ENCODE assay signal across 21 cellular contexts in genomic region chr16:1744338-1744840, GRCh38.
"Had no signal": no experiment of that assay in that cellular context is flagged by ENCODE, and none has a peak within 500 bp of the region (broad histone marks: within the 10 kb centered on the region; RNA-seq: fewer than 3 reads in every experiment).

No MANE protein-coding gene starts in this region.

- H3K9me3 Mint-ChIP-seq: activated naive CD4-positive, alpha-beta T cell treated with anti-CD3 and anti-CD28 coated beads, Interleukin-2, amount 50 U/mL, for 24 hours; brain; dendritic cell treated with granulocyte-macrophage colony-stimulating factor and Interleukin-4, amounts not matched to agents 40 ng/mL and 50 ng/mL, for 4 days; naive thymus-derived CD4-positive, alpha-beta T cell; neural crest cell; stimulated activated naive B cell treated with anti-CD40 and anti-IgM and Interleukin-4, amounts not matched to agents 10 μg/mL and 1 μg/mL and 100 μg/mL, for 72 hours had no signal

- H3K9me3 ChIP-seq: lower lobe of right lung, psoas muscle, right atrium auricular region, testis, upper lobe of left lung had no signal

- H3K4me1 Mint-ChIP-seq: activated naive CD4-positive, alpha-beta T cell treated with anti-CD3 and anti-CD28 coated beads, Interleukin-2, amount 50 U/mL, for 24 hours; brain; neural crest cell had no signal

- H3K27ac ChIP-seq: lower lobe of right lung, psoas muscle, right atrium auricular region, testis, upper lobe of left lung had no signal

- H3K4me3 ChIP-seq: lower lobe of right lung, psoas muscle, right atrium auricular region, testis, upper lobe of left lung had no signal

- ATAC-seq: left lobe of liver; lower lobe of right lung; naive thymus-derived CD4-positive, alpha-beta T cell; psoas muscle; stimulated activated naive B cell treated with anti-CD40 and anti-IgM and Interleukin-4, amounts not matched to agents 10 μg/mL and 1 μg/mL and 100 μg/mL, for 72 hours had no signal

- H3K27me3 Mint-ChIP-seq: activated naive CD4-positive, alpha-beta T cell treated with anti-CD3 and anti-CD28 coated beads, Interleukin-2, amount 50 U/mL, for 24 hours; brain; dendritic cell treated with granulocyte-macrophage colony-stimulating factor and Interleukin-4, amounts not matched to agents 40 ng/mL and 50 ng/mL, for 4 days; naive thymus-derived CD4-positive, alpha-beta T cell; stimulated activated naive B cell treated with anti-CD40 and anti-IgM and Interleukin-4, amounts not matched to agents 10 μg/mL and 1 μg/mL and 100 μg/mL, for 72 hours had no signal

- H3K4me1 ChIP-seq: lower lobe of right lung, psoas muscle, testis, upper lobe of left lung had no signal

- H3K27ac Mint-ChIP-seq: activated naive CD4-positive, alpha-beta T cell treated with anti-CD3 and anti-CD28 coated beads, Interleukin-2, amount 50 U/mL, for 24 hours; brain; dendritic cell treated with granulocyte-macrophage colony-stimulating factor and Interleukin-4, amounts not matched to agents 40 ng/mL and 50 ng/mL, for 4 days had no signal

- H3K27me3 ChIP-seq: right atrium auricular region, testis, upper lobe of left lung had no signal

- H3K36me3 Mint-ChIP-seq: activated naive CD4-positive, alpha-beta T cell treated with anti-CD3 and anti-CD28 coated beads, Interleukin-2, amount 50 U/mL, for 24 hours had no signal

- H3K4me3 Mint-ChIP-seq: activated naive CD4-positive, alpha-beta T cell treated with anti-CD3 and anti-CD28 coated beads, Interleukin-2, amount 50 U/mL, for 24 hours; brain; dendritic cell treated with granulocyte-macrophage colony-stimulating factor and Interleukin-4, amounts not matched to agents 40 ng/mL and 50 ng/mL, for 4 days; naive thymus-derived CD4-positive, alpha-beta T cell; neural crest cell; stimulated activated naive B cell treated with anti-CD40 and anti-IgM and Interleukin-4, amounts not matched to agents 10 μg/mL and 1 μg/mL and 100 μg/mL, for 72 hours had no signal

- DNase-seq: activated CD4-positive, alpha-beta T cell treated with anti-CD3 and anti-CD28 coated beads for 1 hour; activated CD4-positive, alpha-beta T cell treated with anti-CD3 and anti-CD28 coated beads, Interleukin-2, amount 50 U/mL, for 1 hour; activated gamma-delta T cell treated with Interleukin-2 at 50 U/mL for 16 hours; activated T-cell treated with anti-CD3 and anti-CD28 coated beads, Interleukin-2, amount 50 U/mL, for 1 hour; anterior cingulate cortex; effector CD4-positive, alpha-beta T cell; erythroblast; foreskin fibroblast; lower lobe of right lung; naive thymus-derived CD4-positive, alpha-beta T cell; psoas muscle; stimulated activated CD4-positive, alpha-beta T cell treated with anti-CD3 and anti-CD28 coated beads, Interleukin-2, amount 100 ng/mL, for 24 hours; stimulated activated naive B cell treated with anti-CD40 and anti-IgM and Interleukin-4, amounts not matched to agents 10 μg/mL and 1 μg/mL and 100 μg/mL, for 72 hours; testis had no signal
